25 cellular contexts compared by ENCODE assay signal in the genomic region with DNA sequence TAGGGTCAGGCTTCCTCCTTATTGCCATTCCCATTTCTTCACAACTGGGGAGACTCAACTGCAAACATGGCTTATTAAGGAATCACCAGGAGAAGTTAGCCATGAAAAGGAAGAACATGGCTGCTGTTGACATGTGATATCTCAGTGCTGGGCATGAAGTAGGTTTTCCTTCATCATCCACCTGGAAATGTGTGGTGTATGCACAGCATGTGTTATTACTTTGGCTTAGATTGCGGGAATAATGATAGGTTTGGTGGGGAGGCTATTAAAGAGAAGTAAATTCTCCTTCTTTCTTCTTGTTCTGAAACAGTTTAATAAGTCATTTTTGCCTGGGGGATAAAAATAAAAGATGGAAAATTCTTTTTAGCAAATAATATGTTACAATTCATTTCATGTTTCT. TPM values are rescaled to one million over a fixed set of nuclear protein-coding genes. Genes with fewer than 3 reads are reported as not detected.
DNase-seq lines count a peak whose midpoint lies in the region; ATAC-seq and TF ChIP-seq lines count a peak whose summit lies in the region.
"Had no signal": no experiment of that assay in that cellular context is flagged by ENCODE, and none has a peak within 500 bp of the region (broad histone marks: within the 10 kb centered on the region; RNA-seq: fewer than 3 reads in every experiment).

No MANE protein-coding gene starts in this region.

- no peak for TF ChIP-seq CTCF in 22Rv1 (IDR thresholded peaks at IDR 0.05)
- no peak for TF ChIP-seq CTCF in OCI-LY7 (conservative IDR thresholded peaks at IDR 0.05; ENCODE audit: low read length)

- H3K27me3 ChIP-seq in ACC112 (ENCODE audit: insufficient read depth, low read length) = no peaks in the 10 kb centered on the region
- H3K27me3 ChIP-seq: BE2C, Peyer's patch had no signal

- ATAC-seq in HG03039 (IDR thresholded peaks at IDR 0.05; ENCODE audit: unreplicated experiment) = no peak
- ATAC-seq in GM19351 (IDR thresholded peaks at IDR 0.05; ENCODE audit: unreplicated experiment) = no peak
- ATAC-seq: HCT116 had no signal

- no TSS peak for BruUV-seq in OCI-LY7 (replicated peaks; lab: Mats Ljungman, UMichigan)

- H3K36me3 ChIP-seq in ACC112 (ENCODE audit: insufficient read depth, low read length) (0 out of 2 replicates have a peak, but pooled peaks cover 4% of the 10 kb centered on the region), OCI-LY7 (ENCODE audit: insufficient read depth, low read length) (no peaks in the 10 kb centered on the region)
- H3K36me3 ChIP-seq: BE2C, Peyer's patch had no signal

- intact Hi-C loops in OCI-LY7 (cut with micrococcal nuclease; ENCODE audit: unreplicated experiment) = no loop called here

- H3K4me3 ChIP-seq in ACC112 (ENCODE audit: low read depth, low read length) (no peak overlapping the region; the same call in 1 of the 2 replicates), OCI-LY7 (ENCODE audit: low read depth, low read length, poor library complexity, severe bottlenecking) (no peak overlapping the region)
- H3K4me3 ChIP-seq: Peyer's patch had no signal

- no peak overlapping the region for H3K4me2 ChIP-seq in OCI-LY7 (ENCODE audit: low read length)

- H3K9me2 ChIP-seq in OCI-LY7 (ENCODE audit: insufficient read depth, low read length) = no peaks in the 10 kb centered on the region

- H3K4me1 ChIP-seq in ACC112 (ENCODE audit: control insufficient read depth, insufficient read depth, low read length, unreplicated experiment) (peaks cover 35% of the 10 kb centered on the region), OCI-LY7 (ENCODE audit: insufficient read depth, low read length, poor library complexity, severe bottlenecking) (no peaks in the 10 kb centered on the region)
- H3K4me1 ChIP-seq: BE2C, Peyer's patch had no signal

- 0 out of 2 replicates have a peak, but pooled peaks cover 5% of the 10 kb centered on the region for H3K9me3 ChIP-seq in OCI-LY7 (ENCODE audit: low read length)
- H3K9me3 ChIP-seq: BE2C, Peyer's patch had no signal

- DNase-seq in NCI-H1417 treated with DMSO at 0.1 percent for 48 hours (lab: John Stamatoyannopoulos, UW) (peak; percentile 90), NCI-H2227 treated with DMSO at 0.1 percent for 48 hours (lab: John Stamatoyannopoulos, UW) (peak; percentile 34), NCI-H1436 (lab: John Stamatoyannopoulos, UW) (no peak), OCI-LY7 (ENCODE audit: low spot score) (no peak)
- DNase-seq: ACHN, BE2C, DMS153, Kasumi-1, MV-4-11, NCI-H1930, NCI-H2171, NCI-H524, OCI-M1, Peyer's patch, SHP77 treated with DMSO at 0.1 percent for 48 hours, T-helper 1 cell had no signal

- H4K20me1 ChIP-seq in OCI-LY7 (ENCODE audit: insufficient read depth, low read length) = no peaks in the 10 kb centered on the region

- peak overlapping the region; percentile 81; the same call in 1 of the 2 replicates for H3K27ac ChIP-seq in 22Rv1
- peak overlapping the region; percentile 63 for H3K27ac ChIP-seq in ACC112 (ENCODE audit: low read depth, low read length)
- H3K27ac ChIP-seq in OCI-LY7 (ENCODE audit: low read depth, low read length, poor library complexity, severe bottlenecking) = no peak overlapping the region
- H3K27ac ChIP-seq: HL-60, Peyer's patch had no signal

- H3K79me2 ChIP-seq in ACC112 (ENCODE audit: control insufficient read depth, insufficient read depth, low read length, unreplicated experiment) = no peaks in the 10 kb centered on the region
- H3K79me2 ChIP-seq in OCI-LY7 (ENCODE audit: insufficient read depth, low read depth, low read length) = no peaks in the 10 kb centered on the region

- CTCF ChIA-PET in OCI-LY7 (lab: Charles Lee; ENCODE audit: unreplicated experiment) = no interaction called here

- POLR2A ChIA-PET in OCI-LY7 (lab: Charles Lee) = no interaction called here

- H2AFZ ChIP-seq in ACC112 (ENCODE audit: low read length, unreplicated experiment) = peak overlapping the region; percentile 33
- no peak overlapping the region for H2AFZ ChIP-seq in OCI-LY7 (ENCODE audit: low read length)

RNA-seq across cellular contexts. Expression of gene CLEC14A, which starts 23.7 kb away (rescaled TPM):
- total RNA-seq in OCI-LY7 (2014; rRNA removed; shearing (Covaris generic)) = not detected in 2 replicates
- not detected in 2 replicates for total RNA-seq in OCI-LY7 (2022)
- total RNA-seq: Daoy, G401, H4 had no signal

Comparison
In these comparisons a context has a peak if more than half of its experiments do, and no peak if none do; other contexts are left out.
1. DNase-seq: peak in NCI-H1417 treated with DMSO at 0.1 percent for 48 hours (single experiment) and NCI-H2227 treated with DMSO at 0.1 percent for 48 hours (single experiment); none in NCI-H1436 (single experiment) and OCI-LY7 (single experiment).